In the genomic region with DNA sequence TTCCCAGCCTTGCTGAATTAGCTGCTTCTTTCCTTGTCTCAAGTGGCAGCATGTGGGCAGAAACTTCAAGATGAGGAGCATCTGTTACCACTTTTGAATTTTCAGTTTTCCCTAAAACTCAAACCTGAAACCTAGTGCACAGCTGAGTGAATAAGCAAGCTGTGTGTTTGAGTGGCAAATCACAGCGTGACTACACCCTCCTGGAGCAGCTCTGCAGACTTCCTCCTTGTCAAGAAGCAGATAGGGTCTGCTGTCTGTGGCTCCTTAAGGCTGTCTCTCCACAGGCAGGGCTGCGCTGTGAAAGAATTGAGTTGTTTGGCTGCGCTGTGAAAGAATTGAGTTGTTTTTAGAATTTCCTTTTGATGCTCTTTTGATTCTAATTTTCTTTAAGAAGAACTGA, we compare ENCODE assay signal across 24 cellular contexts.
DNase-seq lines count a peak whose midpoint lies in the region; ATAC-seq and TF ChIP-seq lines count a peak whose summit lies in the region.
"Had no signal": no experiment of that assay in that cellular context is flagged by ENCODE, and none has a peak within 500 bp of the region (broad histone marks: within the 10 kb centered on the region; RNA-seq: fewer than 3 reads in every experiment).

No MANE protein-coding gene starts in this region.

- H3K36me3 Mint-ChIP-seq in activated naive CD8-positive, alpha-beta T cell treated with anti-CD3 and anti-CD28 coated beads for 36 hours: no peaks in the 10 kb centered on the region
- H3K36me3 Mint-ChIP-seq: activated naive CD4-positive, alpha-beta T cell treated with anti-CD3 and anti-CD28 coated beads, Interleukin-2, amount 50 U/mL, for 72 hours; CD14-positive monocyte; natural killer cell treated with Interleukin-12 subunit alpha and Interleukin-12 subunit beta and Interleukin-15 and Interleukin-18, amount 100 ng/mL, for 72 hours had no signal

- no peak for TF ChIP-seq CTCF in smooth muscle cell (IDR thresholded peaks at IDR 0.05; ENCODE audit: borderline replicate concordance, insufficient read depth, poor library complexity, severe bottlenecking)

- 43% methylated on average over 3 of the region's 3 CpGs for whole genome bisulfite sequencing in smooth muscle cell (ENCODE audit: low lambda C conversion rate)

- H3K4me3 Mint-ChIP-seq in activated naive CD8-positive, alpha-beta T cell treated with anti-CD3 and anti-CD28 coated beads for 36 hours: no peak overlapping the region
- H3K4me3 Mint-ChIP-seq: activated CD4-positive, alpha-beta memory T cell treated with anti-CD3 and anti-CD28 coated beads, Interleukin-2, amount 10 ng/mL, durations not matched to agents 7 days and 5 days; CD14-positive monocyte; HFFc6; natural killer cell treated with Interleukin-12 subunit alpha and Interleukin-12 subunit beta and Interleukin-15 and Interleukin-18, amount 100 ng/mL, for 72 hours had no signal

- H3K27me3 Mint-ChIP-seq in activated naive CD8-positive, alpha-beta T cell treated with anti-CD3 and anti-CD28 coated beads for 36 hours: no peaks in the 10 kb centered on the region
- H3K27me3 Mint-ChIP-seq: activated CD4-positive, alpha-beta memory T cell treated with anti-CD3 and anti-CD28 coated beads, Interleukin-2, amount 10 ng/mL, durations not matched to agents 7 days and 5 days; natural killer cell treated with Interleukin-12 subunit alpha and Interleukin-12 subunit beta and Interleukin-15 and Interleukin-18, amount 100 ng/mL, for 72 hours had no signal

- H2AFZ ChIP-seq in smooth muscle cell (ENCODE audit: low read depth): peak overlapping the region; percentile 63

- no peaks in the 10 kb centered on the region for H3K36me3 ChIP-seq in smooth muscle cell (ENCODE audit: low read depth)
- H3K36me3 ChIP-seq: left lung, right lobe of liver, thyroid gland had no signal

- H3K9me3 Mint-ChIP-seq in activated naive CD8-positive, alpha-beta T cell treated with anti-CD3 and anti-CD28 coated beads for 36 hours: peaks cover 2% of the 10 kb centered on the region
- H3K9me3 Mint-ChIP-seq: activated T-helper 2 cell treated with anti-CD3 and anti-CD28 coated beads, Interferon-gamma antibody, Interleukin-2, Interleukin-4, amounts not matched to agents 10 μg/mL and 5 μg/mL and 100 μg/mL, durations not matched to agents 14 hours and 24 hours and 36 hours had no signal

- H3K79me2 ChIP-seq in smooth muscle cell (ENCODE audit: low read depth): no peaks in the 10 kb centered on the region

- peak; percentile 9 to 15 for DNase-seq in Kasumi-1 (lab: John Stamatoyannopoulos, UW)
- peak; percentile 22 for DNase-seq in iPS-NIHi7 (ENCODE audit: extremely low spot score)
- DNase-seq in smooth muscle cell (lab: John Stamatoyannopoulos, UW; ENCODE audit: unreplicated experiment): no peak
- DNase-seq in activated naive CD8-positive, alpha-beta T cell treated with anti-CD3 and anti-CD28 coated beads for 36 hours: no peak
- no peak for DNase-seq in HuH-7.5 (ENCODE audit: low spot score)
- no peak for DNase-seq in occipital lobe (lab: John Stamatoyannopoulos, UW)
- DNase-seq in NCI-H2171 (lab: John Stamatoyannopoulos, UW): no peak
- DNase-seq: activated CD4-positive, alpha-beta memory T cell treated with anti-CD3 and anti-CD28 coated beads, Interleukin-2, amount 10 ng/mL, durations not matched to agents 7 days and 5 days; aorta; foreskin fibroblast; HFFc6; left lung; NCI-H1436; NCI-H2107; right lobe of liver; stimulated activated naive CD8-positive, alpha-beta T cell treated with anti-CD3 and anti-CD28 coated beads, Interleukin-15, Interleukin-2, amounts not matched to agents 100 U/mL and 50 U/mL, for 24 hours; thyroid gland had no signal

- H3K9me3 ChIP-seq in smooth muscle cell (replicated peaks; ENCODE audit: low read depth): no peaks in the 10 kb centered on the region
- H3K9me3 ChIP-seq: left lung, right lobe of liver, thyroid gland had no signal

- H3K4me1 ChIP-seq in smooth muscle cell (ENCODE audit: low read depth): peaks cover 9% of the 10 kb centered on the region
- H3K4me1 ChIP-seq: left lung, right lobe of liver, thyroid gland had no signal

- H3K27ac ChIP-seq in smooth muscle cell (ENCODE audit: low read depth): no peak overlapping the region
- H3K27ac ChIP-seq: left lung, right lobe of liver, thyroid gland had no signal

- H3K4me1 Mint-ChIP-seq in activated naive CD8-positive, alpha-beta T cell treated with anti-CD3 and anti-CD28 coated beads for 36 hours: no peaks in the 10 kb centered on the region
- H3K4me1 Mint-ChIP-seq: activated CD4-positive, alpha-beta memory T cell treated with anti-CD3 and anti-CD28 coated beads, Interleukin-2, amount 10 ng/mL, durations not matched to agents 7 days and 5 days; CD14-positive monocyte had no signal

- no peaks in the 10 kb centered on the region for H3K27me3 ChIP-seq in smooth muscle cell (ENCODE audit: low read depth)
- H3K27me3 ChIP-seq: left lung, right lobe of liver, thyroid gland had no signal

- ATAC-seq in SK-N-SH treated with all-trans-retinoic acid at 6 μM for 48 hours: peak; percentile 68
- ATAC-seq: activated CD4-positive, CD25-positive, alpha-beta regulatory T cell treated with anti-CD3 and anti-CD28 coated beads, Interleukin-2, amount 50 U/mL, for 24 hours; activated naive CD4-positive, alpha-beta T cell treated with anti-CD3 and anti-CD28 coated beads, Interleukin-2, amount 50 U/mL, for 72 hours; left lung; natural killer cell treated with Interleukin-12 subunit alpha and Interleukin-12 subunit beta and Interleukin-15 and Interleukin-18, amount 100 ng/mL, for 72 hours; Right ventricle myocardium inferior; stimulated activated naive CD8-positive, alpha-beta T cell treated with anti-CD3 and anti-CD28 coated beads, Interleukin-15, Interleukin-2, amounts not matched to agents 100 U/mL and 50 U/mL, for 24 hours had no signal

- no peaks in the 10 kb centered on the region for H3F3A ChIP-seq in smooth muscle cell (ENCODE audit: low read depth)

- H4K20me1 ChIP-seq in smooth muscle cell (ENCODE audit: low read depth): no peaks in the 10 kb centered on the region

- no peak overlapping the region for H3K27ac Mint-ChIP-seq in activated naive CD8-positive, alpha-beta T cell treated with anti-CD3 and anti-CD28 coated beads for 36 hours
- H3K27ac Mint-ChIP-seq: activated CD4-positive, alpha-beta memory T cell treated with anti-CD3 and anti-CD28 coated beads, Interleukin-2, amount 10 ng/mL, durations not matched to agents 7 days and 5 days; activated naive CD4-positive, alpha-beta T cell treated with anti-CD3 and anti-CD28 coated beads, Interleukin-2, amount 50 U/mL, for 72 hours; activated T-helper 2 cell treated with anti-CD3 and anti-CD28 coated beads, Interferon-gamma antibody, Interleukin-2, Interleukin-4, amounts not matched to agents 10 μg/mL and 5 μg/mL and 100 μg/mL, durations not matched to agents 14 hours and 24 hours and 36 hours; CD14-positive monocyte; HFFc6; natural killer cell treated with Interleukin-12 subunit alpha and Interleukin-12 subunit beta and Interleukin-15 and Interleukin-18, amount 100 ng/mL, for 72 hours had no signal

- no peak overlapping the region for H3K9ac ChIP-seq in smooth muscle cell (ENCODE audit: low read depth)

- peak overlapping the region; percentile 39 for H3K4me2 ChIP-seq in smooth muscle cell

- H3K4me3 ChIP-seq in smooth muscle cell: no peak overlapping the region
- H3K4me3 ChIP-seq: left lung, right lobe of liver, thyroid gland had no signal

TF ChIP-seq in SK-N-SH treated with all-trans-retinoic acid at 6 μM for 48 hours, 23 proteins besides CTCF, POLR2A, EP300 and RAD21 (continues in another document):
- TF ChIP-seq ESRRG (CRISPR knock-in tag; IDR thresholded peaks at IDR 0.05): no peak
- TF ChIP-seq, protein P1, sequence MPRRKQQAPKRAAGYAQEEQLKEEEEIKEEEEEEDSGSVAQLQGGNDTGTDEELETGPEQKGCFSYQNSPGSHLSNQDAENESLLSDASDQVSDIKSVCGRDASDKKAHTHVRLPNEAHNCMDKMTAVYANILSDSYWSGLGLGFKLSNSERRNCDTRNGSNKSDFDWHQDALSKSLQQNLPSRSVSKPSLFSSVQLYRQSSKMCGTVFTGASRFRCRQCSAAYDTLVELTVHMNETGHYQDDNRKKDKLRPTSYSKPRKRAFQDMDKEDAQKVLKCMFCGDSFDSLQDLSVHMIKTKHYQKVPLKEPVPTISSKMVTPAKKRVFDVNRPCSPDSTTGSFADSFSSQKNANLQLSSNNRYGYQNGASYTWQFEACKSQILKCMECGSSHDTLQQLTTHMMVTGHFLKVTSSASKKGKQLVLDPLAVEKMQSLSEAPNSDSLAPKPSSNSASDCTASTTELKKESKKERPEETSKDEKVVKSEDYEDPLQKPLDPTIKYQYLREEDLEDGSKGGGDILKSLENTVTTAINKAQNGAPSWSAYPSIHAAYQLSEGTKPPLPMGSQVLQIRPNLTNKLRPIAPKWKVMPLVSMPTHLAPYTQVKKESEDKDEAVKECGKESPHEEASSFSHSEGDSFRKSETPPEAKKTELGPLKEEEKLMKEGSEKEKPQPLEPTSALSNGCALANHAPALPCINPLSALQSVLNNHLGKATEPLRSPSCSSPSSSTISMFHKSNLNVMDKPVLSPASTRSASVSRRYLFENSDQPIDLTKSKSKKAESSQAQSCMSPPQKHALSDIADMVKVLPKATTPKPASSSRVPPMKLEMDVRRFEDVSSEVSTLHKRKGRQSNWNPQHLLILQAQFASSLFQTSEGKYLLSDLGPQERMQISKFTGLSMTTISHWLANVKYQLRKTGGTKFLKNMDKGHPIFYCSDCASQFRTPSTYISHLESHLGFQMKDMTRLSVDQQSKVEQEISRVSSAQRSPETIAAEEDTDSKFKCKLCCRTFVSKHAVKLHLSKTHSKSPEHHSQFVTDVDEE (CRISPR knock-in tag; IDR thresholded peaks at IDR 0.05): no peak
- TF ChIP-seq, protein P2, sequence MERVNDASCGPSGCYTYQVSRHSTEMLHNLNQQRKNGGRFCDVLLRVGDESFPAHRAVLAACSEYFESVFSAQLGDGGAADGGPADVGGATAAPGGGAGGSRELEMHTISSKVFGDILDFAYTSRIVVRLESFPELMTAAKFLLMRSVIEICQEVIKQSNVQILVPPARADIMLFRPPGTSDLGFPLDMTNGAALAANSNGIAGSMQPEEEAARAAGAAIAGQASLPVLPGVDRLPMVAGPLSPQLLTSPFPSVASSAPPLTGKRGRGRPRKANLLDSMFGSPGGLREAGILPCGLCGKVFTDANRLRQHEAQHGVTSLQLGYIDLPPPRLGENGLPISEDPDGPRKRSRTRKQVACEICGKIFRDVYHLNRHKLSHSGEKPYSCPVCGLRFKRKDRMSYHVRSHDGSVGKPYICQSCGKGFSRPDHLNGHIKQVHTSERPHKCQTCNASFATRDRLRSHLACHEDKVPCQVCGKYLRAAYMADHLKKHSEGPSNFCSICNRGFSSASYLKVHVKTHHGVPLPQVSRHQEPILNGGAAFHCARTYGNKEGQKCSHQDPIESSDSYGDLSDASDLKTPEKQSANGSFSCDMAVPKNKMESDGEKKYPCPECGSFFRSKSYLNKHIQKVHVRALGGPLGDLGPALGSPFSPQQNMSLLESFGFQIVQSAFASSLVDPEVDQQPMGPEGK (CRISPR knock-in tag; IDR thresholded peaks at IDR 0.05; ENCODE audit: borderline replicate concordance): no peak

Comparison
In these comparisons a context has a peak if more than half of its experiments do, and no peak if none do; other contexts are left out.
1. DNase-seq: peak in Kasumi-1 (2 of 2) and iPS-NIHi7 (single experiment); none in smooth muscle cell (single experiment), activated naive CD8-positive, alpha-beta T cell treated with anti-CD3 and anti-CD28 coated beads for 36 hours (single experiment), HuH-7.5 (single experiment), occipital lobe (single experiment) and NCI-H2171 (single experiment).